Comparison of ENCODE assay signal across 8 cellular contexts in the genomic region with DNA sequence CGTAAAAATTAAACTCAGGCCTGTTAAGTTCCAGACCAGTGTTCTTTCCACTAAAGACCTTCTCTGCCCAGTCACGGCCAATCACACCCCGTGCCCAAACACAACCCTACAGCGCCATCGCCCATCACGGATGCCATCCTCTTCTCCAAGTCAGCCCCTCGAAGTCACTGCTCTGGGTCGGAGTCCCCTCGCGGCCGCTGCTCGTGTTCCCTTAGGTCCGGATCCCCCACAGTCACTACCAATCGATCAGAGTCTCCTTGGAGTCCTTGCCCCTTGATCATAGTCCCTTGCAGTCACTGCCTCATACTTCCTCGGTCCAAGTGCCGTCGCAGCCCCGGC. TPM values are rescaled to one million over a fixed set of nuclear protein-coding genes. Genes with fewer than 3 reads are reported as not detected.
DNase-seq lines count a peak whose midpoint lies in the region; ATAC-seq, FAIRE-seq and TF ChIP-seq lines count a peak whose summit lies in the region.

No MANE protein-coding gene starts in this region.

- H3K4me3 ChIP-seq in Jurkat, Clone E6-1 (ENCODE audit: low read length): peak overlapping the region; percentile 95
- peak overlapping the region; percentile 65 to 87 (median 70) for H3K4me3 ChIP-seq in pancreas

- peaks cover 0 to 21% (median 7%) of the 10 kb centered on the region in 3 donors for H3K4me1 ChIP-seq in pancreas

- peak; percentile 70 for DNase-seq in Right ventricle myocardium inferior (ENCODE audit: missing footprints)
- no peak for DNase-seq in cardiac septum (ENCODE audit: low spot score)
- no peak for DNase-seq in Jurkat, Clone E6-1 (ENCODE audit: low read depth, low spot score)
- peak; percentile 2 for DNase-seq in activated T-helper 1 cell treated with Interleukin-2 at 50 U/mL for 16 hours (ENCODE audit: low read depth)
- peak; percentile 20 to 26 for DNase-seq in frontal cortex (ENCODE audit: low spot score in 2 of 2)
- peak in 2 of 6 donors; percentile 34 to 39 for DNase-seq in pancreas

- 0 to 1% methylated on average over 18 of the region's 18 CpGs for WGBS in pancreas, 2 donors

- intact Hi-C loops in Right ventricle myocardium inferior (cut with DNase I) (loop anchor here (1.0 kb wide), 2 partner anchors 31 to 215 kb away; a partner anchor contains a TSS), cardiac septum (cut with DNase I) (loop anchor here (1.0 kb wide), 1 partner anchor 216 kb away; a partner anchor contains a TSS), pancreas (cut with DNase I) (no loop called here)

- H3K9me3 ChIP-seq in pancreas: no peaks in the 10 kb centered on the region

- FAIRE-seq in frontal cortex (lab: Jason Lieb, UNC) (no peak), pancreas (lab: Jason Lieb, UNC) (no peak)

- TF ChIP-seq CTCF in pancreas (IDR thresholded peaks at IDR 0.05): no peak

- H3K36me3 ChIP-seq in pancreas: no peaks in the 10 kb centered on the region

- peak overlapping the region; percentile 72 to 93 (median 86) for H3K27ac ChIP-seq in pancreas

- no peaks in the 10 kb centered on the region for H3K27me3 ChIP-seq in pancreas

- ATAC-seq in Right ventricle myocardium inferior: peak; percentile 33
- ATAC-seq in pancreas: peak; percentile 13 to 52 (median 36)
- ATAC-seq in HG02623 (IDR thresholded peaks at IDR 0.05; ENCODE audit: unreplicated experiment): no peak
- no peak for ATAC-seq in HG02571 (IDR thresholded peaks at IDR 0.05; ENCODE audit: unreplicated experiment)

RNA-seq across cellular contexts. Expression of a gene that starts 0.5 kb away (rescaled TPM):
- total RNA-seq in Right ventricle myocardium inferior (103 TPM), cardiac septum (116 TPM), frontal cortex (15.1 TPM), pancreas (10 to 100 TPM; 14.1 to 26.0 (median 18.1) TPM)
- polyA plus RNA-seq in Jurkat, Clone E6-1 (2012; ENCODE audit: insufficient read depth, insufficient read length): 22.7 TPM
- polyA plus RNA-seq in pancreas: 10 to 100 TPM; 15.7 to 16.8 TPM

RNA-seq across cellular contexts. Expression of a gene that starts 31.0 kb away (rescaled TPM):
- total RNA-seq in Right ventricle myocardium inferior (2.9 TPM), cardiac septum (5.0 TPM), frontal cortex (36.7 TPM), pancreas (1 to 10 TPM; 2.2 to 4.0 (median 2.6) TPM)
- 55.5 TPM for polyA plus RNA-seq in Jurkat, Clone E6-1 (2012; ENCODE audit: insufficient read depth, insufficient read length)
- polyA plus RNA-seq in pancreas: 10 to 100 TPM in 1 of 2 donors, 1 to 10 TPM in 1; 7.9 to 19.5 TPM

RNA-seq across cellular contexts. Expression of a gene that starts 51.2 kb away (rescaled TPM):
- total RNA-seq in Right ventricle myocardium inferior (not detected), cardiac septum (not detected), frontal cortex (not detected), pancreas (1 to 10 TPM in 2 of 6 donors, not detected in 4; 1.9 to 2.4 TPM)
- polyA plus RNA-seq in Jurkat, Clone E6-1 (2012; ENCODE audit: insufficient read depth, insufficient read length): not detected
- polyA plus RNA-seq in pancreas: under 1 TPM in 1 of 2 donors, not detected in 1; 0.99 TPM

Comparison
In these comparisons a context has a peak if more than half of its experiments do, and no peak if none do; other contexts are left out.
1. DNase-seq: peak in Right ventricle myocardium inferior (single experiment), activated T-helper 1 cell treated with Interleukin-2 at 50 U/mL for 16 hours (single experiment) and frontal cortex (2 of 2); none in cardiac septum (single experiment) and Jurkat, Clone E6-1 (single experiment).
2. ATAC-seq: peak in Right ventricle myocardium inferior (single experiment) and pancreas (4 of 4); none in HG02623 (single experiment) and HG02571 (single experiment).
3. intact Hi-C loops: an anchor here in Right ventricle myocardium inferior (1.0 kb wide) and cardiac septum (1.0 kb wide); none called in pancreas.